Comparison of ENCODE assay signal across 19 cellular contexts in genomic region chrX:103092942-103093341, GRCh38. TPM values are rescaled to one million over a fixed set of nuclear protein-coding genes. Genes with fewer than 3 reads are reported as not detected.
DNase-seq lines count a peak whose midpoint lies in the region; ATAC-seq and TF ChIP-seq lines count a peak whose summit lies in the region.
"Had no signal": no experiment of that assay in that cellular context is flagged by ENCODE, and none has a peak within 500 bp of the region (broad histone marks: within the 10 kb centered on the region; RNA-seq: fewer than 3 reads in every experiment).

Gene NXF3 (minus strand): TSS chrX:103093143. CDS start chrX:103093023, 120 bp downstream.

- no peaks in the 10 kb centered on the region for H3K36me3 ChIP-seq in GM23248 (ENCODE audit: low read depth)
- H3K36me3 ChIP-seq: SJSA1 had no signal

- peak; percentile 88 for TF ChIP-seq POLR2A in NB4 (IDR thresholded peaks at IDR 0.05; ENCODE audit: extremely low read depth, insufficient read length)

- no peak within 1 kb of the TSS for H3K4me2 ChIP-seq in GM23248 (ENCODE audit: unreplicated experiment)

- in situ Hi-C loops in GM23248 (cut with MboI), result no loop called here

- no peaks in the 10 kb centered on the region for H3K9me3 ChIP-seq in GM23248 (ENCODE audit: low read depth)
- H3K9me3 ChIP-seq: SJSA1 had no signal

- peak within 1 kb of the TSS; percentile 53 for H2AFZ ChIP-seq in GM23248

- H3K9me2 ChIP-seq in GM23248 (ENCODE audit: insufficient read depth), result no peaks in the 10 kb centered on the region

- no peaks in the 10 kb centered on the region for H3F3A ChIP-seq in GM23248 (ENCODE audit: insufficient read depth)

- no peak within 1 kb of the TSS for H3K27ac ChIP-seq in GM23248
- H3K27ac ChIP-seq: SJSA1 had no signal

- peak; percentile 16 for DNase-seq in GM23248
- peak; percentile 87 for DNase-seq in NB4 (ENCODE audit: low read depth)
- peak; percentile 76 for DNase-seq in SIG-M5 treated with dmso at 0.1 percent for 504 hours (lab: John Stamatoyannopoulos, UW; ENCODE audit: unreplicated experiment)
- DNase-seq in left lobe of liver (ENCODE audit: low spot score), result no peak
- DNase-seq in activated CD4-positive, alpha-beta T cell treated with anti-CD3 and anti-CD28 coated beads for 1 hour, result no peak
- DNase-seq in stimulated activated CD4-positive, alpha-beta T cell treated with anti-CD3 and anti-CD28 coated beads, Interleukin-12 subunit alpha, Interleukin-12 subunit beta, amount 100 ng/mL, for 4 hours, result no peak
- DNase-seq: Calu3; CD4-positive, CD25-positive, alpha-beta regulatory T cell; Karpas-422; NCI-H1092 treated with DMSO at 0.1 percent for 48 hours; NCI-H1694; NCI-H446 treated with DMSO at 0.1 percent for 48 hours; NCI-H748 treated with DMSO at 0.1 percent for 48 hours; T-helper 1 cell had no signal

- WGBS in GM23248 (ENCODE audit: low coverage in 1 of 2, low lambda C conversion rate in 2 of 2, missing lambda C conversion rate in 2 of 2), 2 experiments, result 23 to 51% methylated on average over 5 of the region's 5 CpGs

- peak; percentile 22 for ATAC-seq in left lobe of liver
- ATAC-seq in GM19455 (IDR thresholded peaks at IDR 0.05; ENCODE audit: unreplicated experiment), result no peak
- no peak for ATAC-seq in HG03108 (IDR thresholded peaks at IDR 0.05; ENCODE audit: unreplicated experiment)

- H3K79me2 ChIP-seq in GM23248 (ENCODE audit: insufficient read depth), result no peaks in the 10 kb centered on the region

- no peak for TF ChIP-seq CTCF in NB4 (IDR thresholded peaks at IDR 0.05; ENCODE audit: low read depth, low read length)

- 0 out of 2 replicates have a peak within 1 kb of the TSS, but pooled peaks have one; percentile 29 for H3K4me3 ChIP-seq in GM23248
- peak within 1 kb of the TSS; percentile 72 for H3K4me3 ChIP-seq in NB4 (ENCODE audit: low read depth, low read length)
- H3K4me3 ChIP-seq: SJSA1 had no signal

- no peaks in the 10 kb centered on the region for H3K27me3 ChIP-seq in GM23248 (replicated peaks; ENCODE audit: insufficient read depth)
- H3K27me3 ChIP-seq: SJSA1 had no signal

- H3K9ac ChIP-seq in GM23248, result peak within 1 kb of the TSS; percentile 36; the same call in 1 of the 2 replicates

- no peaks in the 10 kb centered on the region for H4K20me1 ChIP-seq in GM23248 (ENCODE audit: insufficient read depth)

- H3K4me1 ChIP-seq in GM23248 (ENCODE audit: insufficient read depth), result no peaks in the 10 kb centered on the region
- H3K4me1 ChIP-seq: SJSA1 had no signal

RNA-seq across cellular contexts. Expression of gene NXF3, which starts in this region (rescaled TPM):
- total RNA-seq in GM23248 (2014; rRNA removed; shearing (Covaris generic)), result 13.6 and 31.4 TPM in 2 replicates
- polyA plus RNA-seq in GM23248 (2016; fragmentation: Nextera tagmentation; extraction: Ambion mirVana), result 6.6 and 7.9 TPM in 2 replicates
- 1.3 TPM for total RNA-seq in left lobe of liver
- total RNA-seq: Calu3; CD4-positive, CD25-positive, alpha-beta regulatory T cell; G401; H1; SJSA1 had no signal
- polyA plus RNA-seq: CD4-positive, CD25-positive, alpha-beta regulatory T cell had no signal

Comparison
In these comparisons a context has a peak if more than half of its experiments do, and no peak if none do; other contexts are left out.
1. DNase-seq: peak in GM23248 (single experiment), NB4 (single experiment) and SIG-M5 treated with dmso at 0.1 percent for 504 hours (single experiment); none in left lobe of liver (single experiment), activated CD4-positive, alpha-beta T cell treated with anti-CD3 and anti-CD28 coated beads for 1 hour (single experiment) and stimulated activated CD4-positive, alpha-beta T cell treated with anti-CD3 and anti-CD28 coated beads, Interleukin-12 subunit alpha, Interleukin-12 subunit beta, amount 100 ng/mL, for 4 hours (single experiment).